Comparison of ENCODE assay signal across 1 cellular context in the genomic region with DNA sequence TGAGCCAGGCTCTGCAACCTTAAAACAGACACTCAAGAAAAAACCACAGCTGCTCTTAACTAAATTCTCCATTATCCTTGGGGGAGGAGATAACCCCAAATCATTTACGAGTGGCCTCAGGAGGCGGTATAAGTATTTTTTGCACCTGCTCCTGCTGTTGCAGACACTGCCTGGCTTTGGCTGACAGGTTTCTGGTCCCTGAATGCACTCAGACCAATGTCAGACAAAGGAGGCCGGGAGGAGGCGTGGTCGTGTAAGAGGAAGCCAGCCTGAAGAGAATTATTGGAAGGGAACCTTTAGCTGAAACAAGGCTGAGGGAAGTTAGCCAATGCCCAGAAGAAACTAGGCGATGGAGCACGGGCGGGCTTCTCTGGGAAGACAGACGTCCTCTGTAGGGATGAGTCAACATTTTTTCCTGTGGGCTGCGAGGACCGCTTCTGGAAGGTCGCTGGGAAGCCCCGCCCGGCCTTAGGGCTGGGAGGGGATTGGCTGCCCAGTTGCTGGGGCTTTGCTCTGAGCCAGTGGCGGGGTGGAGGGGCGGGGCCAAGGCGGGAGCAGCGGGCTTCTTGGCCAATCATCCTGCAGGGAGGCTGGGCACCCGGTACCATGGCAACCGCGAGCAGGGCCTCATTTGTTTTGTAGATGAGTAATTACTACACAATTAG.
TF ChIP-seq lines count a peak whose summit lies in the region.

No MANE protein-coding gene starts in this region.

TF ChIP-seq in HEK293, 187 proteins besides CTCF, POLR2A, EP300 and RAD21 (continued from another document):
- TF ChIP-seq, protein P1, sequence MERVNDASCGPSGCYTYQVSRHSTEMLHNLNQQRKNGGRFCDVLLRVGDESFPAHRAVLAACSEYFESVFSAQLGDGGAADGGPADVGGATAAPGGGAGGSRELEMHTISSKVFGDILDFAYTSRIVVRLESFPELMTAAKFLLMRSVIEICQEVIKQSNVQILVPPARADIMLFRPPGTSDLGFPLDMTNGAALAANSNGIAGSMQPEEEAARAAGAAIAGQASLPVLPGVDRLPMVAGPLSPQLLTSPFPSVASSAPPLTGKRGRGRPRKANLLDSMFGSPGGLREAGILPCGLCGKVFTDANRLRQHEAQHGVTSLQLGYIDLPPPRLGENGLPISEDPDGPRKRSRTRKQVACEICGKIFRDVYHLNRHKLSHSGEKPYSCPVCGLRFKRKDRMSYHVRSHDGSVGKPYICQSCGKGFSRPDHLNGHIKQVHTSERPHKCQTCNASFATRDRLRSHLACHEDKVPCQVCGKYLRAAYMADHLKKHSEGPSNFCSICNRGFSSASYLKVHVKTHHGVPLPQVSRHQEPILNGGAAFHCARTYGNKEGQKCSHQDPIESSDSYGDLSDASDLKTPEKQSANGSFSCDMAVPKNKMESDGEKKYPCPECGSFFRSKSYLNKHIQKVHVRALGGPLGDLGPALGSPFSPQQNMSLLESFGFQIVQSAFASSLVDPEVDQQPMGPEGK (tag by site-specific recombination; IDR thresholded peaks at IDR 0.05), result no peak
- 0 out of 2 replicates have a peak, but pooled peaks have one; percentile 22 for TF ChIP-seq ZNF629 (tag by site-specific recombination; IDR thresholded peaks at IDR 0.05)
- TF ChIP-seq OSR2 (tag by site-specific recombination; IDR thresholded peaks at IDR 0.05), result peak; percentile 33; the same call in 1 of the 2 replicates
- TF ChIP-seq ZSCAN16 (tag by site-specific recombination; IDR thresholded peaks at IDR 0.05), result no peak
- TF ChIP-seq ZNF311 (tag by site-specific recombination; IDR thresholded peaks at IDR 0.05; ENCODE audit: borderline replicate concordance), result no peak
- no peak for TF ChIP-seq ZNF175 (tag by site-specific recombination; IDR thresholded peaks at IDR 0.05)
- TF ChIP-seq ZNF707 (tag by site-specific recombination; IDR thresholded peaks at IDR 0.05), result no peak
- TF ChIP-seq YY2 (tag by site-specific recombination; IDR thresholded peaks at IDR 0.05), result no peak
- no peak for TF ChIP-seq ZNF670 (tag by site-specific recombination; IDR thresholded peaks at IDR 0.05; ENCODE audit: low read depth)
- TF ChIP-seq KLF9 (tag by site-specific recombination; IDR thresholded peaks at IDR 0.05; ENCODE audit: low read depth), result peak; percentile 40; the same call in 1 of the 2 replicates
- no peak for TF ChIP-seq ZNF837 (tag by site-specific recombination; IDR thresholded peaks at IDR 0.05)
- no peak for TF ChIP-seq ZNF529 (tag by site-specific recombination; IDR thresholded peaks at IDR 0.05; ENCODE audit: insufficient replicate concordance)
- no peak for TF ChIP-seq ZNF133 (tag by site-specific recombination; IDR thresholded peaks at IDR 0.05)
- no peak for TF ChIP-seq ZNF433 (tag by site-specific recombination; IDR thresholded peaks at IDR 0.05; ENCODE audit: low read depth)
- TF ChIP-seq ZNF140 (tag by site-specific recombination; IDR thresholded peaks at IDR 0.05), result no peak
- TF ChIP-seq ZNF610 (tag by site-specific recombination; IDR thresholded peaks at IDR 0.05; ENCODE audit: borderline replicate concordance), result no peak
- TF ChIP-seq SETDB1 (IDR thresholded peaks at IDR 0.05; ENCODE audit: insufficient read length, low read length), result no peak
- TF ChIP-seq ZNF626 (tag by site-specific recombination; IDR thresholded peaks at IDR 0.05), result no peak
- no peak for TF ChIP-seq ZNF138 (tag by site-specific recombination; IDR thresholded peaks at IDR 0.05; ENCODE audit: borderline replicate concordance)
- no peak for TF ChIP-seq ELK4 (IDR thresholded peaks at IDR 0.05; ENCODE audit: borderline replicate concordance, low read depth, low read length)
- no peak for TF ChIP-seq ZNF623 (tag by site-specific recombination; IDR thresholded peaks at IDR 0.05)
